ENCODE assay signal across 22 cellular contexts in genomic region chr1:44230796-44231195, GRCh38. TPM values are rescaled to one million over a fixed set of nuclear protein-coding genes. Genes with fewer than 3 reads are reported as not detected.
DNase-seq lines count a peak whose midpoint lies in the region; ATAC-seq, FAIRE-seq and TF ChIP-seq lines count a peak whose summit lies in the region.
"Had no signal": no experiment of that assay in that cellular context is flagged by ENCODE, and none has a peak within 500 bp of the region (broad histone marks: within the 10 kb centered on the region; RNA-seq: fewer than 3 reads in every experiment).

No MANE protein-coding gene starts in this region.

- H3K9me1 ChIP-seq in IMR-90 (ENCODE audit: insufficient read depth, low read length) (peaks cover 5% of the 10 kb centered on the region; the same call in 1 of the 2 replicates), K562 (ENCODE audit: control insufficient read depth, insufficient read depth, low read length) (no peaks in the 10 kb centered on the region)

- H2BK20ac ChIP-seq in IMR-90 (ENCODE audit: low read depth, low read length): no peak overlapping the region

- no peak overlapping the region for H2BK5ac ChIP-seq in IMR-90 (ENCODE audit: low read depth, low read length, poor library complexity, severe bottlenecking)

- no peaks in the 10 kb centered on the region for H3K79me2 ChIP-seq in K562 (ENCODE audit: control insufficient read depth, insufficient read depth, low read length)

- WGBS in IMR-90 (ENCODE audit: extremely low coverage in 2 of 2, insufficient read length in 1 of 2), 2 experiments: 92% methylated on average over 2 of the region's 3 CpGs; no CpG with 5 or more reads in 1 of the 2 experiments
- 74% methylated on average over 3 of the region's 3 CpGs for WGBS in K562 (ENCODE audit: insufficient coverage, low coverage, missing lambda C conversion rate)

- H3K14ac ChIP-seq in IMR-90 (replicated peaks; ENCODE audit: low read depth, low read length): no peak overlapping the region

- DNase-seq in activated naive CD4-positive, alpha-beta T cell (lab: John Stamatoyannopoulos, UW): no peak
- DNase-seq in IMR-90 (no peak), K562 (ENCODE audit: extremely low read depth in 1 of 4, low spot score in 3 of 4) (no peak), endothelial cell (ENCODE audit: low spot score) (no peak), foreskin keratinocyte (no peak), D721Med (ENCODE audit: insufficient read length, low spot score) (no peak)
- DNase-seq: 8988T; ACHN; BE2C; C1 segment of cervical spinal cord; CD4-positive, alpha-beta memory T cell; CD4-positive, CD25-positive, alpha-beta regulatory T cell; CD8-positive, alpha-beta memory T cell; COR-L47; DMS79 treated with DMSO at 0.1 percent for 48 hours; GF-D8 had no signal

- no peaks in the 10 kb centered on the region for H3K4me1 Mint-ChIP-seq in activated naive CD4-positive, alpha-beta T cell treated with anti-CD3 and anti-CD28 coated beads, Interleukin-2, amount 50 U/mL, for 24 hours
- H3K4me1 Mint-ChIP-seq in endothelial cell (ENCODE audit: unreplicated experiment): no peaks in the 10 kb centered on the region
- H3K4me1 Mint-ChIP-seq: CD4-positive, alpha-beta memory T cell; CD4-positive, CD25-positive, alpha-beta regulatory T cell; CD8-positive, alpha-beta memory T cell had no signal

- peaks cover 15% of the 10 kb centered on the region for H3K36me3 Mint-ChIP-seq in activated naive CD4-positive, alpha-beta T cell treated with anti-CD3 and anti-CD28 coated beads, Interleukin-2, amount 50 U/mL, for 24 hours
- peaks cover 25% of the 10 kb centered on the region for H3K36me3 Mint-ChIP-seq in endothelial cell (ENCODE audit: low read depth, unreplicated experiment)

- H2AK5ac ChIP-seq in IMR-90 (ENCODE audit: low read depth, low read length): no peak overlapping the region

- no peaks in the 10 kb centered on the region for H3K27me3 ChIP-seq in IMR-90 (ENCODE audit: control insufficient read depth, insufficient read depth, low read length)
- no peaks in the 10 kb centered on the region for H3K27me3 ChIP-seq in K562 (ENCODE audit: control insufficient read depth in 2 of 2, insufficient read depth in 2 of 2, low read length in 2 of 2)
- no peaks in the 10 kb centered on the region for H3K27me3 ChIP-seq in foreskin keratinocyte
- H3K27me3 ChIP-seq: BE2C, BLaER1 had no signal

- FAIRE-seq in K562 (lab: Jason Lieb, UNC): no peak
- no peak for FAIRE-seq in D721Med (lab: Jason Lieb, UNC)
- FAIRE-seq: A204.1, G401.6, GM12891 had no signal

- intact Hi-C loops in IMR-90 (cut with micrococcal nuclease): no loop called here
- intact Hi-C loops in K562 (cut with micrococcal nuclease): no loop called here

- no peak overlapping the region for H3K27ac ChIP-seq in IMR-90 (ENCODE audit: insufficient read depth, low read length)
- no peak overlapping the region for H3K27ac ChIP-seq in K562 (ENCODE audit: extremely low read depth, low read depth, low read length)
- no peak overlapping the region for H3K27ac ChIP-seq in foreskin keratinocyte
- H3K27ac ChIP-seq: BLaER1 had no signal

- no peak overlapping the region for H3K56ac ChIP-seq in IMR-90 (ENCODE audit: extremely low read depth, insufficient read depth, low read length)

- H3K27me3 Mint-ChIP-seq in activated naive CD4-positive, alpha-beta T cell treated with anti-CD3 and anti-CD28 coated beads, Interleukin-2, amount 50 U/mL, for 24 hours: no peaks in the 10 kb centered on the region
- no peaks in the 10 kb centered on the region for H3K27me3 Mint-ChIP-seq in endothelial cell (ENCODE audit: unreplicated experiment)
- H3K27me3 Mint-ChIP-seq: CD4-positive, alpha-beta memory T cell; CD4-positive, CD25-positive, alpha-beta regulatory T cell had no signal

- in situ Hi-C loops in IMR-90 (cut with MboI; ENCODE audit: low sequenced_read_pairs): no loop called here
- in situ Hi-C loops in K562 (cut with MboI): no loop called here

- H4K5ac ChIP-seq in IMR-90 (ENCODE audit: low read depth, low read length): no peak overlapping the region

- H4K8ac ChIP-seq in IMR-90 (ENCODE audit: low read depth in 2 of 2, low read length in 2 of 2): no peak overlapping the region

- dilution Hi-C loops in IMR-90 (cut with HindIII; ENCODE audit: low sequenced_read_pairs, unreplicated experiment): no loop called here

- H3K4me3 Mint-ChIP-seq in activated naive CD4-positive, alpha-beta T cell treated with anti-CD3 and anti-CD28 coated beads, Interleukin-2, amount 50 U/mL, for 24 hours: no peak overlapping the region
- H3K4me3 Mint-ChIP-seq in endothelial cell (ENCODE audit: unreplicated experiment): peak overlapping the region; percentile 24
- H3K4me3 Mint-ChIP-seq: CD14-positive monocyte; CD4-positive, alpha-beta memory T cell; CD4-positive, CD25-positive, alpha-beta regulatory T cell; CD8-positive, alpha-beta memory T cell had no signal

- no peak overlapping the region for H3K23ac ChIP-seq in IMR-90 (ENCODE audit: low read depth, low read length)

- CTCF ChIA-PET in IMR-90 (lab: Yijun Ruan, JAX): no interaction called here
- CTCF ChIA-PET in K562 (lab: Yijun Ruan, JAX; ENCODE audit: low intra/inter-chr PET ratio): no interaction called here

- TF ChIP-seq RAD21 in IMR-90 (IDR thresholded peaks at IDR 0.05; ENCODE audit: low read length): no peak
- no peak for TF ChIP-seq RAD21 in K562 (CRISPR knock-in tag; conservative IDR thresholded peaks at IDR 0.05 in 1 of 2, IDR thresholded peaks at IDR 0.05 in 1 of 2)

- no peaks in the 10 kb centered on the region; a peak in 1 of 4 replicates for H3K79me1 ChIP-seq in IMR-90 (ENCODE audit: low read depth in 1 of 2, low read length in 2 of 2)

- H3K9me3 ChIP-seq in IMR-90 (ENCODE audit: control insufficient read depth, insufficient read depth, low read length): no peaks in the 10 kb centered on the region
- no peaks in the 10 kb centered on the region for H3K9me3 ChIP-seq in K562 (replicated peaks; ENCODE audit: control insufficient read depth, insufficient read depth, low read depth, low read length)
- H3K9me3 ChIP-seq: BE2C, BLaER1 had no signal

- H3K27ac Mint-ChIP-seq in activated naive CD4-positive, alpha-beta T cell treated with anti-CD3 and anti-CD28 coated beads, Interleukin-2, amount 50 U/mL, for 24 hours: peak overlapping the region; percentile 31
- H3K27ac Mint-ChIP-seq in endothelial cell (ENCODE audit: unreplicated experiment): no peak overlapping the region
- H3K27ac Mint-ChIP-seq: CD14-positive monocyte had no signal

- TF ChIP-seq CTCF in IMR-90 (conservative IDR thresholded peaks at IDR 0.05; ENCODE audit: low read depth, low read length): no peak
- no peak for TF ChIP-seq CTCF in K562 (IDR thresholded peaks at IDR 0.05 in 2 of 3, conservative IDR thresholded peaks at IDR 0.05 in 1 of 3; ENCODE audit: insufficient read depth in 2 of 3, low read depth in 1 of 3, low read length in 3 of 3)
- TF ChIP-seq CTCF in endothelial cell (IDR thresholded peaks at IDR 0.05; ENCODE audit: unreplicated experiment): no peak
- TF ChIP-seq CTCF in foreskin keratinocyte (conservative IDR thresholded peaks at IDR 0.05): no peak
- no peak for TF ChIP-seq CTCF in D721Med (IDR thresholded peaks at IDR 0.05; ENCODE audit: insufficient read depth, missing control alignments)

- TF ChIP-seq POLR2A in IMR-90 (IDR thresholded peaks at IDR 0.05; ENCODE audit: low read depth, low read length) (no peak), K562 (conservative IDR thresholded peaks at IDR 0.05) (no peak)

- BruUV-seq in IMR-90 (replicated peaks; lab: Mats Ljungman, UMichigan) (no TSS peak), K562 (replicated peaks; lab: Mats Ljungman, UMichigan) (no TSS peak)

- H2BK15ac ChIP-seq in IMR-90 (ENCODE audit: low read depth, low read length): no peak overlapping the region

- no peak overlapping the region for H3K4ac ChIP-seq in IMR-90 (ENCODE audit: low read depth, low read length)

- no peak overlapping the region for H2AK9ac ChIP-seq in IMR-90 (replicated peaks; ENCODE audit: low read depth, low read length, poor library complexity)

- H3K4me3 ChIP-seq in IMR-90 (ENCODE audit: insufficient read depth, low read depth, low read length) (no peak overlapping the region), K562 (no peak overlapping the region)
- H3K4me3 ChIP-seq: BLaER1 had no signal

- H3K4me2 ChIP-seq in IMR-90 (ENCODE audit: low read depth, low read length) (no peak overlapping the region), K562 (ENCODE audit: insufficient read depth, low read length) (no peak overlapping the region)
- H3K4me2 ChIP-seq: BLaER1 had no signal

- POLR2A ChIA-PET in IMR-90 (lab: Charles Lee; ENCODE audit: unreplicated experiment) (no interaction called here), K562 (lab: Yijun Ruan, JAX) (interaction anchor here (0.7 kb wide), 1 partner anchor 25 kb away, joined by 3 read pairs; no protein-coding TSS in a partner anchor)

- ATAC-seq in IMR-90 (ENCODE audit: low read depth): no peak
- ATAC-seq in K562: no peak
- ATAC-seq in foreskin keratinocyte: no peak

- H2BK120ac ChIP-seq in IMR-90 (ENCODE audit: low read depth, low read length): no peak overlapping the region

- no peak for TF ChIP-seq EP300 in K562 (IDR thresholded peaks at IDR 0.05; ENCODE audit: low read length)

- peaks cover 3% of the 10 kb centered on the region; the same call in 1 of the 2 replicates for H3K36me3 ChIP-seq in IMR-90 (ENCODE audit: control insufficient read depth, insufficient read depth, low read length)
- H3K36me3 ChIP-seq in K562 (ENCODE audit: control insufficient read depth, insufficient read depth, low read length): peaks cover 7% of the 10 kb centered on the region; the same call in 2 of the 3 replicates
- H3K36me3 ChIP-seq: BE2C had no signal

- no peak overlapping the region for H4K91ac ChIP-seq in IMR-90 (ENCODE audit: insufficient read depth, low read depth, low read length)

- H4K20me1 ChIP-seq in IMR-90 (ENCODE audit: insufficient read depth, low read length): no peaks in the 10 kb centered on the region
- no peaks in the 10 kb centered on the region for H4K20me1 ChIP-seq in K562 (replicated peaks; ENCODE audit: control insufficient read depth, insufficient read depth, low read length)

- H3K9ac ChIP-seq in IMR-90 (ENCODE audit: low read depth, low read length) (no peak overlapping the region), K562 (ENCODE audit: insufficient read depth in 1 of 2, low read depth in 2 of 2, low read length in 2 of 2) (no peak overlapping the region)
- H3K9ac ChIP-seq: BLaER1 had no signal

- H3K9me3 Mint-ChIP-seq in activated naive CD4-positive, alpha-beta T cell treated with anti-CD3 and anti-CD28 coated beads, Interleukin-2, amount 50 U/mL, for 24 hours: no peaks in the 10 kb centered on the region
- H3K9me3 Mint-ChIP-seq in endothelial cell (ENCODE audit: unreplicated experiment): peaks cover 6% of the 10 kb centered on the region
- H3K9me3 Mint-ChIP-seq: CD8-positive, alpha-beta memory T cell had no signal

- no peak overlapping the region for H3K18ac ChIP-seq in IMR-90 (ENCODE audit: low read depth, low read length)

- H2AFZ ChIP-seq in IMR-90 (replicated peaks; ENCODE audit: low read length, poor library complexity) (no peak overlapping the region), K562 (ENCODE audit: low read depth, low read length) (no peak overlapping the region)

- no peaks in the 10 kb centered on the region for H3K4me1 ChIP-seq in IMR-90 (ENCODE audit: control insufficient read depth, insufficient read depth, low read length)
- peaks cover 7 to 12% of the 10 kb centered on the region in 2 experiments; a peak in 3 of 5 replicates for H3K4me1 ChIP-seq in K562 (replicated peaks in 1 of 2; ENCODE audit: control insufficient read depth in 2 of 2, insufficient read depth in 2 of 2, low read length in 2 of 2)
- no peaks in the 10 kb centered on the region for H3K4me1 ChIP-seq in foreskin keratinocyte
- H3K4me1 ChIP-seq: BE2C, BLaER1 had no signal

RNA-seq across cellular contexts. Expression of gene DMAP1, which starts 17.5 kb away (rescaled TPM):
- 18.1 and 22.2 TPM in 2 replicates for total RNA-seq in IMR-90 (2012; rRNA removed)
- polyA plus RNA-seq in IMR-90 (2012; rRNA removed): 34.3 and 39.4 TPM in 2 replicates
- 30.9 and 49.2 TPM in 2 replicates for polyA plus RNA-seq in IMR-90 (2012; cell fraction: cytosol; rRNA removed)
- 124 and 135 TPM in 2 replicates for polyA plus RNA-seq in IMR-90 (2012; cell fraction: nucleus; rRNA removed; ENCODE audit: low replicate concordance)
- total RNA-seq in K562 (2011; cell fraction: chromatin; rRNA removed; ENCODE audit: low replicate concordance): 75.0 and 118 TPM in 2 replicates
- 96.1 and 101 TPM in 2 replicates for total RNA-seq in K562 (2011; cell fraction: nucleolus; rRNA removed)
- total RNA-seq in K562 (2011; cell fraction: nucleoplasm; rRNA removed): 70.1 and 80.1 TPM in 2 replicates
- total RNA-seq in K562 (2014; rRNA removed): 51.2 and 52.3 TPM in 2 replicates
- 11.5 and 14.2 TPM in 2 replicates for total RNA-seq in K562 (2014; rRNA removed; fragmentation: Illumina TruSeq; extraction: Trizol)
- total RNA-seq in K562 (2015; rRNA removed; fragmentation: Illumina TruSeq; extraction: Trizol): 20.2 and 25.1 TPM in 2 replicates
- 38.0 and 38.6 TPM in 2 replicates for total RNA-seq in K562 (2021)
- 30.3 and 39.4 TPM in 2 replicates for polyA plus RNA-seq in K562 (2011; rRNA removed)
- polyA plus RNA-seq in K562 (2011; cell fraction: cytosol; rRNA removed): 36.6 and 44.1 TPM in 2 replicates
- polyA plus RNA-seq in K562 (2011; cell fraction: nucleus; rRNA removed): 138 and 153 TPM in 2 replicates
- 33.2 and 39.0 TPM in 2 replicates for polyA plus RNA-seq in K562 (2012)
- polyA plus RNA-seq in K562 (2014; fragmentation: Illumina TruSeq; extraction: Trizol): 34.8 and 37.0 TPM in 2 replicates
- 1 to 10 TPM; 1.5 to 4.0 TPM for polyA plus RNA-seq in K562 (2014; fragmentation: Nextera tagmentation; extraction: Ambion mirVana)
- polyA plus RNA-seq in K562 (2014; rRNA removed): 50.3 and 54.0 TPM in 2 replicates
- 32.6 and 36.3 TPM in 2 replicates for polyA minus RNA-seq in K562 (2011; rRNA and poly(A)+ RNA removed)
- 18.4 and 29.8 TPM in 2 replicates for polyA minus RNA-seq in K562 (2011; cell fraction: cytosol; rRNA and poly(A)+ RNA removed)
- 36.8 and 54.3 TPM in 2 replicates for polyA minus RNA-seq in K562 (2011; cell fraction: nucleus; rRNA and poly(A)+ RNA removed)
- total RNA-seq in endothelial cell (ENCODE audit: unreplicated experiment): 87.9 TPM
- 18.0 and 23.5 TPM in 2 replicates for total RNA-seq in foreskin keratinocyte
- 30.2 and 31.4 TPM in 2 replicates for polyA plus RNA-seq in foreskin keratinocyte
